ENCODE assay signal across 12 cellular contexts in the genomic region with DNA sequence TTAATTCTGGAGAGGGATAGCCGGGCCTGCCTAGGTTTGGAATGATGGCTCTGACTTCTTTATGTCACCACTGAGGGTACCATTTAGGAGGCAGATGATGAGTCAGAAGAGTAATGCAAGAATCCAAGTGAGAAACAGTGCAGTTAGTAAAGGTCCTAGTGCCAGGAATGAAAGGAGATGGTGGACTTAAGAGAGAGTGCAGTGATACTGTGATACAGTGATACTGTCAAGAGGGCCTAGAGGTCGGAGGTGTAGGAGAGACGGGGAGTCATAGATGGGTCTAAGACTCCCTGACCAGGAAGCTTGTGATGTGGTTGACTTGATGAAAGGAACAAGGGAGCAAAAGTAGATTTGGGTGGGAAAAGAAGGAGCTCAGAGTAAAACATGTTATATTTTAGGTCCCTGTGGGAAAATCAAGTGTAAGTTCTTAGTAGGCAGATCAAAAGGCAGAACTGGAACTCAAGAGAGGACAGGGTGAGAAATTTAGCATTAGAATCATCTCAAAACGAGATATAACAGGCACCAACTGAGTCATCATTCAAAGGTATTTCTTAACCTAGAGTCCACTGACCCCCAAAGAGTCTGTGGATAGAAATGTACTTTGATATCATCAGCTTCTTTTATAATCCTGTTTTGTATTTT.
DNase-seq lines count a peak whose midpoint lies in the region; ATAC-seq and TF ChIP-seq lines count a peak whose summit lies in the region.
"Had no signal": no experiment of that assay in that cellular context is flagged by ENCODE, and none has a peak within 500 bp of the region (broad histone marks: within the 10 kb centered on the region; RNA-seq: fewer than 3 reads in every experiment).

No MANE protein-coding gene starts in this region.

- no peaks in the 10 kb centered on the region for H3K4me1 ChIP-seq in hepatocyte (ENCODE audit: insufficient read depth)

- intact Hi-C loops in CD4-positive, alpha-beta T cell (cut with DNase I, micrococcal nuclease) = no loop called here

- H3K9me3 Mint-ChIP-seq in CD4-positive, alpha-beta T cell = no peaks in the 10 kb centered on the region
- H3K9me3 Mint-ChIP-seq in activated naive CD4-positive, alpha-beta T cell treated with anti-CD3 and anti-CD28 coated beads, Interleukin-2, amount 50 U/mL, for 72 hours = no peaks in the 10 kb centered on the region
- H3K9me3 Mint-ChIP-seq: H9 had no signal

- H3K4me2 ChIP-seq in hepatocyte = no peak overlapping the region

- H3K79me2 ChIP-seq in hepatocyte = no peaks in the 10 kb centered on the region

- CTCF ChIA-PET in CD4-positive, alpha-beta T cell (lab: Charles Lee) = interaction anchor here (1.7 kb wide), 1 partner anchor 40 kb away, joined by 5 read pairs; no protein-coding TSS in a partner anchor
- CTCF ChIA-PET in HEK293T (lab: Yijun Ruan, JAX) = no interaction called here

- H3K4me1 Mint-ChIP-seq in CD4-positive, alpha-beta T cell (ENCODE audit: low read depth) = peaks cover 78% of the 10 kb centered on the region
- H3K4me1 Mint-ChIP-seq: H9, nephron progenitor cell had no signal

- ATAC-seq in CD4-positive, alpha-beta T cell (ENCODE audit: poor library complexity) = peak; percentile 19
- peak; percentile 48 for ATAC-seq in GM19023 (IDR thresholded peaks at IDR 0.05; ENCODE audit: unreplicated experiment)
- ATAC-seq in HG03064 (IDR thresholded peaks at IDR 0.05; ENCODE audit: low read depth, unreplicated experiment) = peak; percentile 60
- peak; percentile 74 to 79 for ATAC-seq in activated naive CD4-positive, alpha-beta T cell treated with anti-CD3 and anti-CD28 coated beads, Interleukin-2, amount 50 U/mL, for 72 hours
- ATAC-seq: Right ventricle myocardium inferior had no signal

- H3K4me3 ChIP-seq in hepatocyte = no peak overlapping the region

- no peak overlapping the region for H2AFZ ChIP-seq in hepatocyte

- H3K9me2 ChIP-seq in hepatocyte (replicated peaks; ENCODE audit: insufficient read depth) = no peaks in the 10 kb centered on the region

- WGBS in hepatocyte (ENCODE audit: low lambda C conversion rate, missing lambda C conversion rate) = 95% methylated on average over 4 of the region's 4 CpGs

- peak overlapping the region; percentile 52 for H3K4me3 Mint-ChIP-seq in CD4-positive, alpha-beta T cell
- H3K4me3 Mint-ChIP-seq: H9, nephron progenitor cell had no signal

- peaks cover 95% of the 10 kb centered on the region for H3K36me3 Mint-ChIP-seq in CD4-positive, alpha-beta T cell (ENCODE audit: low read depth)
- H3K36me3 Mint-ChIP-seq in activated naive CD4-positive, alpha-beta T cell treated with anti-CD3 and anti-CD28 coated beads, Interleukin-2, amount 50 U/mL, for 72 hours = peaks cover 33 to 56% of the 10 kb centered on the region in 2 donors

- H3K27me3 Mint-ChIP-seq in CD4-positive, alpha-beta T cell = no peaks in the 10 kb centered on the region

- no peaks in the 10 kb centered on the region for H4K20me1 ChIP-seq in hepatocyte (ENCODE audit: insufficient read depth, poor library complexity, severe bottlenecking)

- no peak for TF ChIP-seq CTCF in CD4-positive, alpha-beta T cell (IDR thresholded peaks at IDR 0.05)
- TF ChIP-seq CTCF in hepatocyte (IDR thresholded peaks at IDR 0.05; ENCODE audit: poor library complexity) = no peak

- no peak for DNase-seq in CD4-positive, alpha-beta T cell
- DNase-seq in activated naive CD4-positive, alpha-beta T cell treated with anti-CD3 and anti-CD28 coated beads, Interleukin-2, amount 50 U/mL, for 72 hours (ENCODE audit: low spot score in 2 of 2) = no peak
- no peak for DNase-seq in amniotic stem cell (lab: John Stamatoyannopoulos, UW)
- no peak for DNase-seq in hepatocyte (ENCODE audit: low spot score)
- DNase-seq in HEK293T (ENCODE audit: extremely low spot score) = no peak
- no peak for DNase-seq in HuH-7.5 (ENCODE audit: low spot score)
- DNase-seq: erythroblast, H9, nephron progenitor cell had no signal

- no peaks in the 10 kb centered on the region for H3K9me3 ChIP-seq in CD4-positive, alpha-beta T cell (ENCODE audit: control insufficient read depth, low read length)
- no peaks in the 10 kb centered on the region for H3K9me3 ChIP-seq in hepatocyte (ENCODE audit: low read depth)

- no peaks in the 10 kb centered on the region for H3K27me3 ChIP-seq in CD4-positive, alpha-beta T cell (ENCODE audit: control insufficient read depth, insufficient read depth, low read length)
- no peaks in the 10 kb centered on the region for H3K27me3 ChIP-seq in hepatocyte

- POLR2A ChIA-PET in CD4-positive, alpha-beta T cell (lab: Charles Lee) = interaction anchor here (0.7 to 1.8 kb wide), 3 partner anchors 26 to 432 kb away, joined by 3 to 4 read pairs (median 4); no protein-coding TSS in a partner anchor
- POLR2A ChIA-PET in HEK293T (lab: Yijun Ruan, JAX) = no interaction called here

- H3K27ac ChIP-seq in CD4-positive, alpha-beta T cell (ENCODE audit: low read depth, low read length) = no peak overlapping the region
- H3K27ac ChIP-seq in hepatocyte = no peak overlapping the region

- H3K27ac Mint-ChIP-seq in CD4-positive, alpha-beta T cell = peak overlapping the region; percentile 82
- H3K27ac Mint-ChIP-seq in activated naive CD4-positive, alpha-beta T cell treated with anti-CD3 and anti-CD28 coated beads, Interleukin-2, amount 50 U/mL, for 72 hours = peak overlapping the region; percentile 38 to 81
- H3K27ac Mint-ChIP-seq: nephron progenitor cell had no signal

- H3K36me3 ChIP-seq in hepatocyte (replicated peaks; ENCODE audit: insufficient read depth, low read depth) = peaks cover 8% of the 10 kb centered on the region

TF ChIP-seq in HEK293T, 16 proteins besides CTCF, POLR2A, EP300 and RAD21:
- TF ChIP-seq ARNT (IDR thresholded peaks at IDR 0.05) = no peak
- TF ChIP-seq FOXA1 (IDR thresholded peaks at IDR 0.05) = no peak
- no peak for TF ChIP-seq BHLHE40 (IDR thresholded peaks at IDR 0.05; ENCODE audit: borderline replicate concordance)

Comparison
In these comparisons a context has a peak if more than half of its experiments do, and no peak if none do; other contexts are left out.
1. ATAC-seq: peak in every context shown above with its lines; median percentile 76 in activated naive CD4-positive, alpha-beta T cell treated with anti-CD3 and anti-CD28 coated beads, Interleukin-2, amount 50 U/mL, for 72 hours; 60 in HG03064; 48 in GM19023; 19 in CD4-positive, alpha-beta T cell.